8 cellular contexts compared by ENCODE assay signal in the genomic region with DNA sequence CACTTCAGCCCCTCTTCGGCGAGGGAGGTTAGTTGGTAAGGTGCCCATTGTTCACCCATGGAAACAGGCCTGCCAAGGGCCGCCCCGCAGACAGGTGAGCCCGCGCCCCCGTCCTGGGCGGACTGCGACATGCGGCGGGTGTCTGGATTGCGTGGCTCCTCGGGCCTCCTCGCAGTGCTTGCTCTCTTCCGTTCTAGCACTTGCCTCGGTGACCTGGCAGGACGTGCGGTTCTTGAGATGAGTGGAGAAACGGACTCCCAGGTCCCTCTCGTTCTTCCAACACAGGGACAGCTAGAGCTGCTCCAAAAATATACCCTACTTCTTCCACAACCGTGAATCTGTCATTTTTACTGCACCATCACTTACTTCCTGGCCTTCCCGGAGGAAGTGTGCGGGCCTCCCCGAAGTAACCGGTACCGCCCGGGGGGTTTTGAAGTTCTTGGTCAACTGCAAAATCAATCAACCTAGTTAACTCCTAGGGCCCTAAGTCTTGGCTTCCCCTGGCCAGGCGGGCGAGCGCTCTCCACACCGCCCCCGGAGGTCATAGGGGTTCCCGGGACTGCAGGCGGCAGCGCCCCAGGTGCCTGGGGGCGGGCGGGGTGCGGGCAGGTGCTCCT. TPM values are rescaled to one million over a fixed set of nuclear protein-coding genes. Genes with fewer than 3 reads are reported as not detected.
DNase-seq lines count a peak whose midpoint lies in the region; ATAC-seq and TF ChIP-seq lines count a peak whose summit lies in the region.

No MANE protein-coding gene starts in this region.

- peak overlapping the region; percentile 78 for H3K27ac Mint-ChIP-seq in endothelial cell (ENCODE audit: unreplicated experiment)
- peak overlapping the region; percentile 94 to 95 for H3K27ac Mint-ChIP-seq in natural killer cell treated with Interleukin-12 subunit alpha and Interleukin-12 subunit beta and Interleukin-15 and Interleukin-18, amount 100 ng/mL, for 72 hours

- no peak for TF ChIP-seq CTCF in A673 (conservative IDR thresholded peaks at IDR 0.05; ENCODE audit: low read depth, low read length)
- no peak for TF ChIP-seq CTCF in endothelial cell (IDR thresholded peaks at IDR 0.05; ENCODE audit: unreplicated experiment)

- peak; percentile 32 for ATAC-seq in GM19328 (IDR thresholded peaks at IDR 0.05; ENCODE audit: unreplicated experiment)
- ATAC-seq in natural killer cell treated with Interleukin-12 subunit alpha and Interleukin-12 subunit beta and Interleukin-15 and Interleukin-18, amount 100 ng/mL, for 72 hours, result peak; percentile 61 to 73

- peak overlapping the region; percentile 28 to 85 (median 65) for H3K9ac ChIP-seq in subcutaneous abdominal adipose tissue (ENCODE audit: low read length in 5 of 5)

- peak overlapping the region; percentile 93 for H3K4me3 Mint-ChIP-seq in endothelial cell (ENCODE audit: unreplicated experiment)
- H3K4me3 Mint-ChIP-seq in natural killer cell treated with Interleukin-12 subunit alpha and Interleukin-12 subunit beta and Interleukin-15 and Interleukin-18, amount 100 ng/mL, for 72 hours, result peak overlapping the region; percentile 98

- no TSS peak for BruUV-seq in A673 (replicated peaks; lab: Mats Ljungman, UMichigan)

- H3K4me1 Mint-ChIP-seq in endothelial cell (ENCODE audit: unreplicated experiment), result peaks cover 15% of the 10 kb centered on the region
- peaks cover 27 to 31% of the 10 kb centered on the region in 2 donors for H3K4me1 Mint-ChIP-seq in natural killer cell treated with Interleukin-12 subunit alpha and Interleukin-12 subunit beta and Interleukin-15 and Interleukin-18, amount 100 ng/mL, for 72 hours (ENCODE audit: low read depth in 2 of 2)

- H3K4me1 ChIP-seq in A673 (ENCODE audit: insufficient read depth, low read length, poor library complexity, severe bottlenecking) (peaks cover 17% of the 10 kb centered on the region), subcutaneous abdominal adipose tissue (ENCODE audit: control insufficient read depth in 5 of 5, insufficient read depth in 5 of 5, low read length in 5 of 5) (peaks cover 0 to 39% (median 28%) of the 10 kb centered on the region in 5 donors)

- DNase-seq in A673 (ENCODE audit: low spot score) (no peak), HPDE6-E6E7 (ENCODE audit: extremely low spot score) (peak; percentile 15), endothelial cell (ENCODE audit: low spot score) (peak; percentile 31), globus pallidus (ENCODE audit: low spot score) (no peak)
- peak; percentile 77 for DNase-seq in activated CD8-positive, alpha-beta memory T cell treated with anti-CD3 and anti-CD28 coated beads for 24 hours
- DNase-seq in natural killer cell treated with Interleukin-12 subunit alpha and Interleukin-12 subunit beta and Interleukin-15 and Interleukin-18, amount 100 ng/mL, for 72 hours (ENCODE audit: low spot score), result peak; percentile 73

- H3K36me3 Mint-ChIP-seq in endothelial cell (ENCODE audit: low read depth, unreplicated experiment), result no peaks in the 10 kb centered on the region
- no peaks in the 10 kb centered on the region for H3K36me3 Mint-ChIP-seq in natural killer cell treated with Interleukin-12 subunit alpha and Interleukin-12 subunit beta and Interleukin-15 and Interleukin-18, amount 100 ng/mL, for 72 hours

- peaks cover 5% of the 10 kb centered on the region for H3K27me3 Mint-ChIP-seq in endothelial cell (ENCODE audit: unreplicated experiment)
- no peaks in the 10 kb centered on the region for H3K27me3 Mint-ChIP-seq in natural killer cell treated with Interleukin-12 subunit alpha and Interleukin-12 subunit beta and Interleukin-15 and Interleukin-18, amount 100 ng/mL, for 72 hours

- H3K36me3 ChIP-seq in A673 (ENCODE audit: insufficient read depth, low read length, poor library complexity, severe bottlenecking) (no peaks in the 10 kb centered on the region), subcutaneous abdominal adipose tissue (ENCODE audit: control insufficient read depth in 5 of 5, insufficient read depth in 5 of 5, low read length in 5 of 5) (no peaks in the 10 kb centered on the region)

- H3K9me3 ChIP-seq in A673 (ENCODE audit: low read depth, low read length, poor library complexity, severe bottlenecking) (no peaks in the 10 kb centered on the region), subcutaneous abdominal adipose tissue (ENCODE audit: control insufficient read depth in 5 of 5, low read length in 5 of 5) (no peaks in the 10 kb centered on the region)

- POLR2A ChIA-PET in A673 (lab: Charles Lee; ENCODE audit: low non-redundant PET), result no interaction called here

- CTCF ChIA-PET in A673 (lab: Charles Lee), result no interaction called here

- intact Hi-C loops in A673 (cut with micrococcal nuclease; ENCODE audit: unreplicated experiment), result no loop called here

- no peaks in the 10 kb centered on the region for H3K27me3 ChIP-seq in A673 (replicated peaks; ENCODE audit: insufficient read depth, low read depth, low read length, poor library complexity)
- no peaks in the 10 kb centered on the region for H3K27me3 ChIP-seq in subcutaneous abdominal adipose tissue (ENCODE audit: control insufficient read depth in 5 of 5, insufficient read depth in 4 of 5, low read length in 5 of 5)

- H3K9me3 Mint-ChIP-seq in endothelial cell (ENCODE audit: unreplicated experiment), result no peaks in the 10 kb centered on the region
- no peaks in the 10 kb centered on the region for H3K9me3 Mint-ChIP-seq in natural killer cell treated with Interleukin-12 subunit alpha and Interleukin-12 subunit beta and Interleukin-15 and Interleukin-18, amount 100 ng/mL, for 72 hours

- H3K27ac ChIP-seq in A673 (ENCODE audit: low read depth, low read length, poor library complexity, severe bottlenecking) (no peak overlapping the region), subcutaneous abdominal adipose tissue (ENCODE audit: low read depth, low read length) (peak overlapping the region; percentile 65)

- H3K4me3 ChIP-seq in A673 (ENCODE audit: low read depth, low read length, poor library complexity, severe bottlenecking), result peak overlapping the region; percentile 81
- peak overlapping the region; percentile 74 to 89 (median 78) for H3K4me3 ChIP-seq in subcutaneous abdominal adipose tissue (ENCODE audit: low read depth in 1 of 5, low read length in 5 of 5)

RNA-seq across cellular contexts. Expression of a gene that starts 0.7 kb away (rescaled TPM):
- total RNA-seq in A673 (2021), result 36.6 and 37.0 TPM in 2 replicates
- total RNA-seq in endothelial cell (ENCODE audit: unreplicated experiment), result 32.6 TPM
- total RNA-seq in natural killer cell treated with Interleukin-12 subunit alpha and Interleukin-12 subunit beta and Interleukin-15 and Interleukin-18, amount 100 ng/mL, for 72 hours, result 10 to 100 TPM; 28.5 to 48.5 TPM

Comparison
In these comparisons a context has a peak if more than half of its experiments do, and no peak if none do; other contexts are left out.
1. DNase-seq: peak in HPDE6-E6E7 (single experiment), activated CD8-positive, alpha-beta memory T cell treated with anti-CD3 and anti-CD28 coated beads for 24 hours (single experiment), endothelial cell (single experiment) and natural killer cell treated with Interleukin-12 subunit alpha and Interleukin-12 subunit beta and Interleukin-15 and Interleukin-18, amount 100 ng/mL, for 72 hours (single experiment); none in A673 (single experiment) and globus pallidus (single experiment).